Comparison of ENCODE assay signal across 12 cellular contexts in the genomic region with DNA sequence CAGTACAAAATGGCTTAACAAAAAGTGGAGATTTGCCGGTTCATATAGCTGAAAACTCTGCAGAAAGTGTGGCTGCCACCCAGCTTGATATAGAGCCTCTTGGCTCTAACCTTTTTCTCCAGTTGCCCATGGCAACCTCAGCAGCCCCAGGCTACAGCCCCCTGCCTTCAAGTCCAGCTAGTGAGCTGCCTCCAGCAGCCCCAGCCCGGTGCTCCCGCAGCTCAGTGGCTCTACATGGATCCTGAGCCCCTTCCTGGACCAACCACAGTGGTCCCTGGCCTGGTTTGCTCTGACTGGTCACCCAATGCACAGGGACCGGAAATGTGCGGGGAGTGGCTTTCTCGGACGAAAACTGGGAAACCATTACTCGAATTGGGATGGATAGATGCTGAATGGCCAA. TPM values are rescaled to one million over a fixed set of nuclear protein-coding genes. Genes with fewer than 3 reads are reported as not detected.
DNase-seq lines count a peak whose midpoint lies in the region; TF ChIP-seq lines count a peak whose summit lies in the region.
"Had no signal": no experiment of that assay in that cellular context is flagged by ENCODE, and none has a peak within 500 bp of the region (broad histone marks: within the 10 kb centered on the region; RNA-seq: fewer than 3 reads in every experiment).

No MANE protein-coding gene starts in this region.

- in situ Hi-C loops in GM13977 (cut with MboI; ENCODE audit: low pct_unique_long_range_greater_than_20kb, low sequenced_read_pairs, unreplicated experiment) = no loop called here

- H3K4me3 ChIP-seq in effector memory CD4-positive, alpha-beta T cell (ENCODE audit: insufficient read depth, low read depth, low read length, poor library complexity, severe bottlenecking) = no peak overlapping the region
- H3K4me3 ChIP-seq in skeletal muscle satellite cell (ENCODE audit: low read length) (no peak overlapping the region), thyroid gland (replicated peaks in 1 of 3) (no peak overlapping the region)
- H3K4me3 ChIP-seq: right lobe of liver had no signal

- peaks cover 23% of the 10 kb centered on the region for H3K27me3 Mint-ChIP-seq in activated CD4-positive, alpha-beta T cell treated with anti-CD3 and anti-CD28 coated beads, Interleukin-2, amount 10 ng/mL, durations not matched to agents 24 days and 14 days

- no peaks in the 10 kb centered on the region for H3K9me3 ChIP-seq in effector memory CD4-positive, alpha-beta T cell (ENCODE audit: control insufficient read depth, low read length)
- H3K9me3 ChIP-seq in skeletal muscle satellite cell (replicated peaks; ENCODE audit: low read length) (no peaks in the 10 kb centered on the region), thyroid gland (no peaks in the 10 kb centered on the region)
- H3K9me3 ChIP-seq: right lobe of liver had no signal

- peak overlapping the region; percentile 12 for H3K4me2 ChIP-seq in skeletal muscle satellite cell (ENCODE audit: low read length)

- H3K27ac Mint-ChIP-seq in activated CD4-positive, alpha-beta T cell treated with anti-CD3 and anti-CD28 coated beads, Interleukin-2, amount 10 ng/mL, durations not matched to agents 24 days and 14 days = peak overlapping the region; percentile 94

- peaks cover 10% of the 10 kb centered on the region for H3K9me3 Mint-ChIP-seq in activated CD4-positive, alpha-beta T cell treated with anti-CD3 and anti-CD28 coated beads, Interleukin-2, amount 10 ng/mL, durations not matched to agents 24 days and 14 days

- CTCF ChIA-PET in RWPE1 (lab: Yijun Ruan, JAX) = no interaction called here

- intact Hi-C loops in activated CD4-positive, alpha-beta T cell treated with anti-CD3 and anti-CD28 coated beads, Interleukin-2, amount 10 ng/mL, durations not matched to agents 24 days and 14 days (cut with micrococcal nuclease) = loop anchor here (1.0 kb wide), 2 partner anchors 14 to 28 kb away; no protein-coding TSS in a partner anchor
- intact Hi-C loops in thyroid gland (cut with DNase I) = no loop called here

- H3K4me1 Mint-ChIP-seq in activated CD4-positive, alpha-beta T cell treated with anti-CD3 and anti-CD28 coated beads, Interleukin-2, amount 10 ng/mL, durations not matched to agents 24 days and 14 days = peaks cover 26% of the 10 kb centered on the region

- no peak overlapping the region for H3K4me3 Mint-ChIP-seq in activated CD4-positive, alpha-beta T cell treated with anti-CD3 and anti-CD28 coated beads, Interleukin-2, amount 10 ng/mL, durations not matched to agents 24 days and 14 days

- DNase-seq in activated CD4-positive, alpha-beta T cell treated with anti-CD3 and anti-CD28 coated beads, Interleukin-2, amount 10 ng/mL, durations not matched to agents 24 days and 14 days = peak; percentile 55
- no peak for DNase-seq in activated CD4-positive, alpha-beta T cell treated with anti-CD3 and anti-CD28 coated beads for 4 hours
- DNase-seq in RWPE1 (ENCODE audit: low spot score) (no peak), GM13977 (ENCODE audit: low spot score) (no peak), thyroid gland (no peak)
- DNase-seq in effector memory CD4-positive, alpha-beta T cell = no peak
- DNase-seq in stimulated activated CD8-positive, alpha-beta memory T cell treated with anti-CD3 and anti-CD28 coated beads, Interleukin-4, amount 100 ng/mL, for 48 hours = no peak
- DNase-seq: activated T-cell treated with anti-CD3 and anti-CD28 coated beads, Interleukin-2, amount 50 U/mL, for 1 hour; DMS79; NCI-H2107; right lobe of liver had no signal

- H3K36me3 Mint-ChIP-seq in activated CD4-positive, alpha-beta T cell treated with anti-CD3 and anti-CD28 coated beads, Interleukin-2, amount 10 ng/mL, durations not matched to agents 24 days and 14 days (ENCODE audit: low read depth) = peaks cover 3% of the 10 kb centered on the region

- no peaks in the 10 kb centered on the region for H3K27me3 ChIP-seq in effector memory CD4-positive, alpha-beta T cell (replicated peaks; ENCODE audit: control insufficient read depth, insufficient read depth, low read length, poor library complexity, severe bottlenecking)
- H3K27me3 ChIP-seq in skeletal muscle satellite cell (ENCODE audit: control insufficient read depth, insufficient read depth, low read length) = peaks cover 27% of the 10 kb centered on the region
- H3K27me3 ChIP-seq in thyroid gland = no peaks in the 10 kb centered on the region
- H3K27me3 ChIP-seq: right lobe of liver had no signal

- H3K4me1 ChIP-seq in effector memory CD4-positive, alpha-beta T cell (ENCODE audit: control insufficient read depth, insufficient read depth, low read length, poor library complexity, severe bottlenecking) = no peaks in the 10 kb centered on the region
- H3K4me1 ChIP-seq in skeletal muscle satellite cell (ENCODE audit: control insufficient read depth, insufficient read depth, low read length) (peaks cover 15% of the 10 kb centered on the region), thyroid gland (peaks cover 7 to 8% of the 10 kb centered on the region in 2 donors)
- H3K4me1 ChIP-seq: right lobe of liver had no signal

- POLR2A ChIA-PET in RWPE1 (lab: Yijun Ruan, JAX; ENCODE audit: low non-redundant PET) = no interaction called here

- 94 to 96% methylated on average over 8 of the region's 8 CpGs for WGBS in thyroid gland, 2 donors

- TF ChIP-seq CTCF in RWPE1 (conservative IDR thresholded peaks at IDR 0.05; ENCODE audit: low read depth) = no peak
- no peak for TF ChIP-seq CTCF in GM13977 (IDR thresholded peaks at IDR 0.05; ENCODE audit: extremely low read depth, insufficient read depth, missing control alignments)
- TF ChIP-seq CTCF in thyroid gland (IDR thresholded peaks at IDR 0.05) = no peak

- no peak for TF ChIP-seq POLR2A in thyroid gland (IDR thresholded peaks at IDR 0.05)

- no peaks in the 10 kb centered on the region for H3K36me3 ChIP-seq in effector memory CD4-positive, alpha-beta T cell (ENCODE audit: control insufficient read depth, insufficient read depth, low read length)
- H3K36me3 ChIP-seq in skeletal muscle satellite cell (ENCODE audit: insufficient read depth, low read length) = no peaks in the 10 kb centered on the region
- no peaks in the 10 kb centered on the region for H3K36me3 ChIP-seq in thyroid gland
- H3K36me3 ChIP-seq: right lobe of liver had no signal

- peak overlapping the region; percentile 71 for H3K27ac ChIP-seq in RWPE1
- peak overlapping the region; percentile 18 for H3K27ac ChIP-seq in effector memory CD4-positive, alpha-beta T cell (ENCODE audit: insufficient read depth, low read length, poor library complexity, severe bottlenecking)
- H3K27ac ChIP-seq in thyroid gland = no peak overlapping the region

- peak overlapping the region; percentile 33 for H3K9ac ChIP-seq in skeletal muscle satellite cell (ENCODE audit: low read depth, low read length)

RNA-seq across cellular contexts. Expression of a gene that starts 13.3 kb away (rescaled TPM):
- 21.2 and 29.5 TPM in 2 replicates for total RNA-seq in activated CD4-positive, alpha-beta T cell treated with anti-CD3 and anti-CD28 coated beads, Interleukin-2, amount 10 ng/mL, durations not matched to agents 24 days and 14 days
- total RNA-seq in skeletal muscle satellite cell (2012; rRNA removed) = 2.0 and 3.0 TPM in 2 replicates
- total RNA-seq in thyroid gland = 10 to 100 TPM in 3 of 4 donors, 1 to 10 TPM in 1; 9.2 to 21.2 (median 14.7) TPM

Comparison
In these comparisons a context has a peak if more than half of its experiments do, and no peak if none do; other contexts are left out.
1. H3K27ac ChIP-seq: peak in RWPE1 (single experiment) and effector memory CD4-positive, alpha-beta T cell (single experiment); none in thyroid gland (0 of 3).